8 cellular contexts compared by ENCODE assay signal in genomic region chr5:50440651-50441478, GRCh38. TPM values are rescaled to one million over a fixed set of nuclear protein-coding genes. Genes with fewer than 3 reads are reported as not detected.
DNase-seq lines count a peak whose midpoint lies in the region; ATAC-seq and TF ChIP-seq lines count a peak whose summit lies in the region.

TSS of gene EMB (minus strand) at chr5:50441288. CDS start at chr5:50441151, 137 bp downstream.

- peaks cover 67% of the 10 kb centered on the region for H3K79me2 ChIP-seq in DND-41 (ENCODE audit: insufficient read depth, low read length)

- peak; percentile 75 for ATAC-seq in DND-41 (ENCODE audit: insufficient read depth, low read depth)
- ATAC-seq in GM21447 (IDR thresholded peaks at IDR 0.05; ENCODE audit: unreplicated experiment), result peak; percentile 60

- H2AFZ ChIP-seq in DND-41 (ENCODE audit: low read depth, low read length), result peak within 1 kb of the TSS; percentile 76

- peak; percentile 85 for DNase-seq in DND-41
- peak; percentile 68 for DNase-seq in T follicular helper cell (ENCODE audit: low read depth)
- DNase-seq in adipocyte (ENCODE audit: low read depth), result no peak
- no peak for DNase-seq in DMS153 (lab: John Stamatoyannopoulos, UW)

- H4K20me1 ChIP-seq in DND-41 (ENCODE audit: insufficient read depth, low read length), result peaks cover 9% of the 10 kb centered on the region; the same call in 1 of the 2 replicates

- no peaks in the 10 kb centered on the region for H3K27me3 Mint-ChIP-seq in IgD-negative memory B cell

- peak within 1 kb of the TSS; percentile 90 to 97 (median 94) for H3K4me3 Mint-ChIP-seq in IgD-negative memory B cell

- H3K4me1 ChIP-seq in DND-41 (ENCODE audit: insufficient read depth, low read length) (peaks cover 73% of the 10 kb centered on the region), adipocyte (ENCODE audit: control insufficient read depth, insufficient read depth, low read length) (peaks cover 8% of the 10 kb centered on the region)

- H3K27ac ChIP-seq in DND-41 (ENCODE audit: low read length) (peak within 1 kb of the TSS; percentile 98), skin epidermis (peak within 1 kb of the TSS; percentile 60 to 98 (median 86))

- H3K9ac ChIP-seq in DND-41 (ENCODE audit: low read depth, low read length), result peak within 1 kb of the TSS; percentile 96
- H3K9ac ChIP-seq in adipocyte (ENCODE audit: low read length), result no peak within 1 kb of the TSS

- peaks cover 1% of the 10 kb centered on the region for H3K36me3 Mint-ChIP-seq in IgD-negative memory B cell

- H3K27ac Mint-ChIP-seq in IgD-negative memory B cell, result peak within 1 kb of the TSS; percentile 92 to 99 (median 96)

- H3K4me2 ChIP-seq in DND-41 (ENCODE audit: insufficient read depth, low read length), result peak within 1 kb of the TSS; percentile 63

- peaks cover 37 to 45% (median 39%) of the 10 kb centered on the region in 3 donors for H3K4me1 Mint-ChIP-seq in IgD-negative memory B cell

- TF ChIP-seq CTCF in DND-41 (IDR thresholded peaks at IDR 0.05; ENCODE audit: borderline replicate concordance, extremely low read depth, low read length, poor library complexity, severe bottlenecking), result peak; percentile 71

- H3K4me3 ChIP-seq in DND-41 (ENCODE audit: low read depth in 1 of 2, low read length in 2 of 2) (peak within 1 kb of the TSS; percentile 52 to 63), adipocyte (ENCODE audit: low read length) (peak within 1 kb of the TSS; percentile 73), iPS-11a (ENCODE audit: low read depth, low read length) (peak within 1 kb of the TSS; percentile 57), skin epidermis (peak within 1 kb of the TSS; percentile 47 to 85 (median 64))

- H3K27me3 ChIP-seq in DND-41 (ENCODE audit: insufficient read depth, low read length, poor library complexity) (no peaks in the 10 kb centered on the region), adipocyte (replicated peaks; ENCODE audit: control insufficient read depth, insufficient read depth, low read length) (no peaks in the 10 kb centered on the region)

- no peaks in the 10 kb centered on the region for H3K9me3 ChIP-seq in DND-41 (ENCODE audit: insufficient read depth, low read length, severe bottlenecking)
- no peaks in the 10 kb centered on the region for H3K9me3 ChIP-seq in adipocyte (ENCODE audit: control insufficient read depth, low read length)

- H3K36me3 ChIP-seq in DND-41 (ENCODE audit: insufficient read depth, low read length) (peaks cover 12% of the 10 kb centered on the region), adipocyte (ENCODE audit: control insufficient read depth, insufficient read depth, low read length, severe bottlenecking) (no peaks in the 10 kb centered on the region)

- no peaks in the 10 kb centered on the region for H3K9me3 Mint-ChIP-seq in IgD-negative memory B cell

RNA-seq across cellular contexts. Expression of gene EMB, which starts in this region (rescaled TPM):
- 96.3 TPM for polyA plus RNA-seq in IgD-negative memory B cell

Comparison
In these comparisons a context has a peak if more than half of its experiments do, and no peak if none do; other contexts are left out.
1. DNase-seq: peak in DND-41 (single experiment) and T follicular helper cell (single experiment); none in adipocyte (single experiment) and DMS153 (single experiment).
2. Peak in every context shown above with its lines, with median percentiles within 50 percentile points of each other: H3K4me3 ChIP-seq.